In the genomic region with DNA sequence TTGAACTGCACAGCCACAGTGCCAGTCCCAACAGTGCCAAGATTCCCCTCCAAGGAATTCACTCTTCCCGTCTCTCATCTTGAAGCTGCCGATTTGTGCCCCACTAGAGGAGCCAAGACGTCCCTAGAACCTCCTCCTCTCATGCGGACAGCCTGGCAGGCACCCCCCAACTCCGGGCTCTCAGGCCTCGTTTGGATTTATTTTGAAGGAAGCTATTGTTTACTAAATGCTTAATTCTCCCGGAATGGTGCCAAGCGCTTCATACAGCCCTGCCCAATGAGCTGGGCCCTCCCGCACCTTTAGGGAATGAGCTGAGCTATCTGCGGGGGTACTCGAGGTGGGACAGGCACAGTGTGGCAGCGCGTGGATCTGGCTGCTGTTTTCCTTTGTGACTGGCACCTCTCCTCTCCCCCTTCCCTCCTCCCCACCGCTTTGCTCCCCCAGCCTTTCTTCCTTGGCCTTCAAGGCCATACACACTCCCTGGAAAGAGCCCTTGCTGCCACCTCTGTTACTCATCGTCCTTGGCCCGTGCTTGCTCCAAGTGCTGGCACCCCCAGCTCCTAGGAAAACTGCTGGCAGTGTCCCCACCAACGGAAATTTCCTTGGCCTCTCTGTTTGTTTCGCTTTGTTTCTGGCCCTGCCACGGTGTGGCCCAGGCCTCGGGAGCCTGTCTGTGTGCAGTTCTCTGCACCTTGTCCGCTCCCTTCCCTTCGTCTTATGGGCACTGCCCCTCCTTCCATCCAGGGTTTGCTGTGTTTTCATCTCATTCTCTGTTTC, we compare ENCODE assay signal across 11 cellular contexts. TPM values are rescaled to one million over a fixed set of nuclear protein-coding genes. Genes with fewer than 3 reads are reported as not detected.
DNase-seq lines count a peak whose midpoint lies in the region; ATAC-seq and TF ChIP-seq lines count a peak whose summit lies in the region.
"Had no signal": no experiment of that assay in that cellular context is flagged by ENCODE, and none has a peak within 500 bp of the region (broad histone marks: within the 10 kb centered on the region; RNA-seq: fewer than 3 reads in every experiment).

No MANE protein-coding gene starts in this region.

- H3K4me1 ChIP-seq in adipocyte (ENCODE audit: control insufficient read depth, insufficient read depth, low read length) = peaks cover 22% of the 10 kb centered on the region
- H3K4me1 ChIP-seq in right atrium auricular region = no peaks in the 10 kb centered on the region
- H3K4me1 ChIP-seq: neural progenitor cell had no signal

- no peaks in the 10 kb centered on the region for H3K9me3 ChIP-seq in adipocyte (ENCODE audit: control insufficient read depth, low read length)
- no peaks in the 10 kb centered on the region for H3K9me3 ChIP-seq in right atrium auricular region

- CTCF ChIA-PET in BJ (lab: Yijun Ruan, JAX) = interaction anchor here (0.9 kb wide), 1 partner anchor 102 kb away, joined by 3 read pairs; no protein-coding TSS in a partner anchor

- peak overlapping the region; percentile 26 for H3K4me3 ChIP-seq in BJ (ENCODE audit: low read depth, low read length)
- H3K4me3 ChIP-seq in adipocyte (ENCODE audit: low read length) = peak overlapping the region; percentile 73
- peak overlapping the region in 1 of 2 donors; percentile 24 for H3K4me3 ChIP-seq in right atrium auricular region
- H3K4me3 ChIP-seq: neural progenitor cell had no signal

- peak overlapping the region; percentile 64 to 69 for H3K27ac ChIP-seq in right atrium auricular region
- H3K27ac ChIP-seq: neural progenitor cell had no signal

- H3K36me3 ChIP-seq in BJ (ENCODE audit: control insufficient read depth, insufficient read depth, low read length) (peaks cover 16% of the 10 kb centered on the region), adipocyte (ENCODE audit: control insufficient read depth, insufficient read depth, low read length, severe bottlenecking) (peaks cover 20% of the 10 kb centered on the region), right atrium auricular region (peaks cover 17% of the 10 kb centered on the region)
- H3K36me3 ChIP-seq: neural progenitor cell had no signal

- ATAC-seq in HG03378 (IDR thresholded peaks at IDR 0.05; ENCODE audit: unreplicated experiment) (no peak), GM19467 (IDR thresholded peaks at IDR 0.05; ENCODE audit: unreplicated experiment) (no peak), HG02981 (IDR thresholded peaks at IDR 0.05; ENCODE audit: unreplicated experiment) (no peak)

- POLR2A ChIA-PET in BJ (lab: Charles Lee) = interaction anchor here (0.6 to 0.7 kb wide), 2 partner anchors 35 to 49 kb away, joined by 3 to 5 read pairs; no protein-coding TSS in a partner anchor

- DNase-seq in BJ (ENCODE audit: low read depth) = no peak
- DNase-seq in adipocyte (ENCODE audit: low read depth) = peak; percentile 57
- DNase-seq in right atrium auricular region (ENCODE audit: low spot score) = peak; percentile 68
- peak; percentile 18 for DNase-seq in putamen (ENCODE audit: low spot score)
- DNase-seq in NCI-H146 treated with DMSO at 0.1 percent for 48 hours (lab: John Stamatoyannopoulos, UW; ENCODE audit: unreplicated experiment) = no peak
- DNase-seq: DMS79 treated with DMSO at 0.1 percent for 48 hours, NCI-H510A treated with DMSO at 0.1 percent for 48 hours had no signal

- TF ChIP-seq CTCF in BJ (IDR thresholded peaks at IDR 0.05; ENCODE audit: insufficient read depth, low read depth, low read length) (no peak), right atrium auricular region (IDR thresholded peaks at IDR 0.05) (no peak)

- H3K9ac ChIP-seq in adipocyte (ENCODE audit: low read length) = peak overlapping the region; percentile 84
- H3K9ac ChIP-seq: neural progenitor cell had no signal

- H3K27me3 ChIP-seq in BJ (ENCODE audit: control insufficient read depth, insufficient read depth, low read length) = no peaks in the 10 kb centered on the region
- no peaks in the 10 kb centered on the region for H3K27me3 ChIP-seq in adipocyte (replicated peaks; ENCODE audit: control insufficient read depth, insufficient read depth, low read length)
- H3K27me3 ChIP-seq in right atrium auricular region = no peaks in the 10 kb centered on the region
- H3K27me3 ChIP-seq: neural progenitor cell had no signal

RNA-seq across cellular contexts. Expression of a gene that starts 49.9 kb away (rescaled TPM):
- 41.5 and 44.4 TPM in 2 replicates for polyA plus RNA-seq in BJ (2011; rRNA removed)
- 23.1 and 23.7 TPM in 2 replicates for polyA minus RNA-seq in BJ (2011; rRNA and poly(A)+ RNA removed)
- total RNA-seq in right atrium auricular region = 10 to 100 TPM in 1 of 2 donors, 1 to 10 TPM in 1; 7.2 to 16.1 TPM

Comparison
In these comparisons a context has a peak if more than half of its experiments do, and no peak if none do; other contexts are left out.
1. DNase-seq: peak in adipocyte (single experiment), right atrium auricular region (single experiment) and putamen (single experiment); none in BJ (single experiment) and NCI-H146 treated with DMSO at 0.1 percent for 48 hours (single experiment).